23 cellular contexts compared by ENCODE assay signal in genomic region chr13:73250061-73250460, GRCh38.
DNase-seq lines count a peak whose midpoint lies in the region; ATAC-seq, FAIRE-seq and TF ChIP-seq lines count a peak whose summit lies in the region.
"Had no signal": no experiment of that assay in that cellular context is flagged by ENCODE, and none has a peak within 500 bp of the region (broad histone marks: within the 10 kb centered on the region; RNA-seq: fewer than 3 reads in every experiment).

No MANE protein-coding gene starts in this region.

- no peaks in the 10 kb centered on the region for H3K23me2 ChIP-seq in H1 (ENCODE audit: low read depth, low read length)

- H3K4me3 ChIP-seq in breast epithelium, result no peak overlapping the region
- no peak overlapping the region for H3K4me3 ChIP-seq in H1 (ENCODE audit: extremely low read depth in 1 of 4, insufficient read depth in 2 of 4, low read depth in 3 of 4, low read length in 4 of 4)
- no peak overlapping the region for H3K4me3 ChIP-seq in neutrophil (ENCODE audit: low read depth in 1 of 2, low read length in 1 of 2)
- H3K4me3 ChIP-seq: A549, BLaER1 had no signal

- H4K20me1 ChIP-seq in H1 (replicated peaks in 1 of 2; ENCODE audit: control insufficient read depth in 1 of 2, insufficient read depth in 2 of 2, low read length in 2 of 2), result no peaks in the 10 kb centered on the region
- H4K20me1 ChIP-seq: BLaER1 had no signal

- no peak overlapping the region for H3K23ac ChIP-seq in H1 (ENCODE audit: insufficient read length)

- no peak for FAIRE-seq in H1 (lab: Jason Lieb, UNC)
- FAIRE-seq: A549, G401.6, GM12891, GM19239, HepG2 had no signal

- H3K9ac ChIP-seq in H1 (replicated peaks in 1 of 4; ENCODE audit: extremely low read depth in 1 of 4, low read depth in 3 of 4, low read length in 3 of 4), result no peak overlapping the region
- H3K9ac ChIP-seq: BLaER1 had no signal

- no peaks in the 10 kb centered on the region for H3K79me2 ChIP-seq in H1 (ENCODE audit: control insufficient read depth in 1 of 2, insufficient read depth in 2 of 2, low read length in 2 of 2)

- H3K56ac ChIP-seq in H1 (replicated peaks; ENCODE audit: insufficient read length, low read depth, low read length), result no peak overlapping the region

- H4K91ac ChIP-seq in H1 (replicated peaks; ENCODE audit: insufficient read length, low read length), result no peak overlapping the region

- ATAC-seq in natural killer cell treated with Interleukin-12 subunit alpha and Interleukin-12 subunit beta and Interleukin-15 and Interleukin-18, amount 100 ng/mL, for 72 hours, result no peak
- ATAC-seq: A549, HepG2 had no signal

- TF ChIP-seq CTCF in MCF 10A (IDR thresholded peaks at IDR 0.05; ENCODE audit: unreplicated experiment) (no peak), breast epithelium (IDR thresholded peaks at IDR 0.05) (no peak), H1 (IDR thresholded peaks at IDR 0.05; ENCODE audit: control extremely low read depth in 1 of 3, insufficient read depth in 1 of 3, low read depth in 1 of 3, low read length in 3 of 3) (no peak), neutrophil (IDR thresholded peaks at IDR 0.05) (no peak), type B pancreatic cell (conservative IDR thresholded peaks at IDR 0.05) (no peak)

- no peak overlapping the region for H2BK5ac ChIP-seq in H1 (ENCODE audit: low read depth, low read length)

- no peak overlapping the region for H2BK20ac ChIP-seq in H1 (ENCODE audit: low read length)

- CTCF ChIA-PET in MCF 10A (lab: Yijun Ruan, JAX) (interaction anchor here (0.6 to 2.0 kb wide), 10 partner anchors 32 to 422 kb away, joined by 3 to 9 read pairs (median 3); no protein-coding TSS in a partner anchor), H1 (lab: Charles Lee; ENCODE audit: partially characterized antibody) (interaction anchor here (1.0 to 2.9 kb wide), 4 partner anchors 8 to 445 kb away, joined by 3 to 9 read pairs (median 4); no protein-coding TSS in a partner anchor)

- H3K36me3 ChIP-seq in breast epithelium, result no peaks in the 10 kb centered on the region
- no peaks in the 10 kb centered on the region for H3K36me3 ChIP-seq in H1 (ENCODE audit: control insufficient read depth in 2 of 4, insufficient read depth in 4 of 4, low read length in 3 of 4)
- no peaks in the 10 kb centered on the region for H3K36me3 ChIP-seq in neutrophil
- H3K36me3 ChIP-seq: BLaER1 had no signal

- no TSS peak for BruUV-seq in MCF 10A (replicated peaks; lab: Mats Ljungman, UMichigan)

- H3K9me3 Mint-ChIP-seq in MCF 10A (ENCODE audit: unreplicated experiment) (no peaks in the 10 kb centered on the region), type B pancreatic cell (peaks cover 4% of the 10 kb centered on the region)
- H3K9me3 Mint-ChIP-seq in natural killer cell treated with Interleukin-12 subunit alpha and Interleukin-12 subunit beta and Interleukin-15 and Interleukin-18, amount 100 ng/mL, for 72 hours, result no peaks in the 10 kb centered on the region
- H3K9me3 Mint-ChIP-seq: HFFc6 had no signal

- no peaks in the 10 kb centered on the region for H3K79me1 ChIP-seq in H1 (ENCODE audit: low read depth, low read length)

- H2BK15ac ChIP-seq in H1 (ENCODE audit: low read length), result no peak overlapping the region

- H3K27me3 Mint-ChIP-seq in MCF 10A (ENCODE audit: insufficient read depth, unreplicated experiment) (no peaks in the 10 kb centered on the region), type B pancreatic cell (no peaks in the 10 kb centered on the region)
- H3K27me3 Mint-ChIP-seq in natural killer cell treated with Interleukin-12 subunit alpha and Interleukin-12 subunit beta and Interleukin-15 and Interleukin-18, amount 100 ng/mL, for 72 hours, result peaks cover 0 to 12% of the 10 kb centered on the region in 2 donors
- H3K27me3 Mint-ChIP-seq: IgD-negative memory B cell had no signal

- no peak overlapping the region for H3K18ac ChIP-seq in H1 (ENCODE audit: extremely low read depth, low read length)

- no peak for TF ChIP-seq RAD21 in H1 (IDR thresholded peaks at IDR 0.05 in 1 of 2, conservative IDR thresholded peaks at IDR 0.05 in 1 of 2; ENCODE audit: low read depth in 2 of 2, low read length in 2 of 2)

- H2AK5ac ChIP-seq in H1 (ENCODE audit: low read depth, low read length), result no peak overlapping the region

- H3K27ac Mint-ChIP-seq in MCF 10A (ENCODE audit: low read depth, unreplicated experiment) (peak overlapping the region; percentile 85), type B pancreatic cell (peak overlapping the region; percentile 95)
- H3K27ac Mint-ChIP-seq in natural killer cell treated with Interleukin-12 subunit alpha and Interleukin-12 subunit beta and Interleukin-15 and Interleukin-18, amount 100 ng/mL, for 72 hours, result no peak overlapping the region
- H3K27ac Mint-ChIP-seq: CD14-positive monocyte; CD4-positive, alpha-beta memory T cell; HFFc6; IgD-negative memory B cell had no signal

- no peak for TF ChIP-seq POLR2A in breast epithelium (IDR thresholded peaks at IDR 0.05)
- no peak for TF ChIP-seq POLR2A in H1 (IDR thresholded peaks at IDR 0.05; ENCODE audit: control extremely low read depth in 1 of 2, low read depth in 2 of 2, low read length in 2 of 2)

- no peaks in the 10 kb centered on the region for H3K27me3 ChIP-seq in breast epithelium
- H3K27me3 ChIP-seq in H1 (replicated peaks in 1 of 4; ENCODE audit: control insufficient read depth in 3 of 4, extremely low read depth in 1 of 4, insufficient read depth in 3 of 4, low read length in 3 of 4), result no peaks in the 10 kb centered on the region
- H3K27me3 ChIP-seq in neutrophil, result no peaks in the 10 kb centered on the region
- H3K27me3 ChIP-seq: BLaER1 had no signal

- no peak overlapping the region for H2AFZ ChIP-seq in H1 (ENCODE audit: low read length)

- H3K9me3 ChIP-seq in breast epithelium (no peaks in the 10 kb centered on the region), H1 (ENCODE audit: insufficient read depth in 2 of 2, low read depth in 1 of 2, low read length in 1 of 2) (no peaks in the 10 kb centered on the region), neutrophil (no peaks in the 10 kb centered on the region)
- H3K9me3 ChIP-seq: A549, BLaER1 had no signal

- POLR2A ChIA-PET in MCF 10A (lab: Yijun Ruan, JAX), result interaction anchor here (0.7 to 4.2 kb wide), 20 partner anchors 10 to 452 kb away, joined by 3 to 36 read pairs (median 6); partner anchors contain the start of gene KLF5
- POLR2A ChIA-PET in H1 (lab: Charles Lee; ENCODE audit: partially characterized antibody), result no interaction called here

- H3K4me1 ChIP-seq in breast epithelium, result peaks cover 0 to 11% of the 10 kb centered on the region in 2 donors
- H3K4me1 ChIP-seq in H1 (replicated peaks in 1 of 4; ENCODE audit: control insufficient read depth in 3 of 4, insufficient read depth in 4 of 4, low read length in 3 of 4), result peaks cover 0 to 3% (median under 1%) of the 10 kb centered on the region in 4 experiments; a peak in 3 of 7 replicates
- peaks cover 4 to 10% of the 10 kb centered on the region in 2 experiments for H3K4me1 ChIP-seq in neutrophil (ENCODE audit: control insufficient read depth in 1 of 2, insufficient read depth in 1 of 2, low read depth in 1 of 2, low read length in 1 of 2)
- H3K4me1 ChIP-seq: BLaER1 had no signal

- H2BK120ac ChIP-seq in H1 (replicated peaks; ENCODE audit: low read depth, low read length), result no peak overlapping the region

- H4K8ac ChIP-seq in H1 (ENCODE audit: extremely low read depth, insufficient read depth, low read length), result no peak overlapping the region

- DNase-seq in MCF 10A (ENCODE audit: unreplicated experiment), result no peak
- DNase-seq in breast epithelium (ENCODE audit: low spot score in 2 of 2), result no peak
- no peak for DNase-seq in H1 (ENCODE audit: low read depth in 1 of 2, low spot score in 2 of 2)
- no peak for DNase-seq in type B pancreatic cell (ENCODE audit: extremely low spot score, unreplicated experiment)
- DNase-seq in Ammon's horn (ENCODE audit: low spot score), result no peak
- no peak for DNase-seq in anterior cingulate cortex (lab: John Stamatoyannopoulos, UW)
- DNase-seq in natural killer cell treated with Interleukin-12 subunit alpha and Interleukin-12 subunit beta and Interleukin-15 and Interleukin-18, amount 100 ng/mL, for 72 hours (ENCODE audit: low spot score), result no peak
- DNase-seq: AML-193; CD4-positive, alpha-beta memory T cell; DMS 273 treated with DMSO at 0.1 percent for 48 hours; DMS53; HCEC 1CT; HFFc6 had no signal

- no peak overlapping the region for H3K14ac ChIP-seq in H1 (ENCODE audit: insufficient read length)

- no peak overlapping the region for H3K4me2 ChIP-seq in H1 (ENCODE audit: insufficient read depth in 1 of 2, low read depth in 2 of 2, low read length in 2 of 2)
- H3K4me2 ChIP-seq: A549, BLaER1 had no signal

- H3K4me1 Mint-ChIP-seq in MCF 10A (ENCODE audit: insufficient read depth, unreplicated experiment) (peaks cover 35% of the 10 kb centered on the region), type B pancreatic cell (ENCODE audit: unreplicated experiment) (peaks cover 42% of the 10 kb centered on the region)
- H3K4me1 Mint-ChIP-seq in natural killer cell treated with Interleukin-12 subunit alpha and Interleukin-12 subunit beta and Interleukin-15 and Interleukin-18, amount 100 ng/mL, for 72 hours (ENCODE audit: low read depth in 2 of 2), result no peaks in the 10 kb centered on the region
- H3K4me1 Mint-ChIP-seq: IgD-negative memory B cell had no signal

- H3K4me3 Mint-ChIP-seq in MCF 10A (ENCODE audit: unreplicated experiment) (no peak overlapping the region), type B pancreatic cell (peak overlapping the region; percentile 42)
- no peak overlapping the region for H3K4me3 Mint-ChIP-seq in natural killer cell treated with Interleukin-12 subunit alpha and Interleukin-12 subunit beta and Interleukin-15 and Interleukin-18, amount 100 ng/mL, for 72 hours
- H3K4me3 Mint-ChIP-seq: CD14-positive monocyte; CD4-positive, alpha-beta memory T cell; HFFc6; IgD-negative memory B cell had no signal

- 96% methylated on average over 7 of the region's 7 CpGs; no CpG with 5 or more reads in 1 of the 2 experiments for WGBS in H1 (ENCODE audit: extremely low coverage in 1 of 2, insufficient coverage in 1 of 2, insufficient read length in 1 of 2, insufficient replicate concordance in 2 of 2, low coverage in 1 of 2, low lambda C conversion rate in 2 of 2, missing lambda C conversion rate in 1 of 2), 2 experiments

- no peak overlapping the region for H3K4ac ChIP-seq in H1 (replicated peaks; ENCODE audit: insufficient read length, low read depth, low read length)

- intact Hi-C loops in MCF 10A (cut with micrococcal nuclease), result no loop called here
- intact Hi-C loops in breast epithelium (cut with DNase I; ENCODE audit: low total_unique reads), result no loop called here

- no peak overlapping the region for H2BK12ac ChIP-seq in H1 (ENCODE audit: low read depth, low read length)

- no peak overlapping the region for H4K5ac ChIP-seq in H1 (ENCODE audit: insufficient read length, low read depth, low read length)

- H3K36me3 Mint-ChIP-seq in MCF 10A (ENCODE audit: insufficient read depth, unreplicated experiment) (no peaks in the 10 kb centered on the region), type B pancreatic cell (peaks cover 3% of the 10 kb centered on the region)
- no peaks in the 10 kb centered on the region for H3K36me3 Mint-ChIP-seq in natural killer cell treated with Interleukin-12 subunit alpha and Interleukin-12 subunit beta and Interleukin-15 and Interleukin-18, amount 100 ng/mL, for 72 hours
- H3K36me3 Mint-ChIP-seq: CD14-positive monocyte; CD4-positive, alpha-beta memory T cell; IgD-negative memory B cell had no signal

- H3K27ac ChIP-seq in breast epithelium (peak overlapping the region in 1 of 2 donors; percentile 77), H1 (ENCODE audit: low read depth, low read length) (no peak overlapping the region), neutrophil (peak overlapping the region; percentile 45)
- H3K27ac ChIP-seq: 22Rv1, A549, BLaER1 had no signal

- no peak for TF ChIP-seq EP300 in H1 (IDR thresholded peaks at IDR 0.05; ENCODE audit: borderline replicate concordance in 1 of 2, low read depth in 2 of 2, low read length in 2 of 2)

Comparison
In these comparisons a context has a peak if more than half of its experiments do, and no peak if none do; other contexts are left out.
1. H3K27ac Mint-ChIP-seq: peak in MCF 10A (single experiment) and type B pancreatic cell (single experiment); none in natural killer cell treated with Interleukin-12 subunit alpha and Interleukin-12 subunit beta and Interleukin-15 and Interleukin-18, amount 100 ng/mL, for 72 hours (0 of 2).